Comparison of ENCODE assay signal across 28 cellular contexts in genomic region chr6:100845676-100846075, GRCh38.
"Had no signal": no experiment of that assay in that cellular context is flagged by ENCODE, and none has a peak within 500 bp of the region (broad histone marks: within the 10 kb centered on the region; RNA-seq: fewer than 3 reads in every experiment).

No MANE protein-coding gene starts in this region.

- H3K4me3 Mint-ChIP-seq: activated CD4-positive, alpha-beta memory T cell treated with anti-CD3 and anti-CD28 coated beads, Interleukin-2, amount 10 ng/mL, durations not matched to agents 7 days and 5 days; activated CD4-positive, alpha-beta T cell treated with anti-CD3 and anti-CD28 coated beads for 36 hours; activated CD4-positive, alpha-beta T cell treated with anti-CD3 and anti-CD28 coated beads, Interleukin-2, amount 10 ng/mL, durations not matched to agents 24 days and 14 days; activated naive CD4-positive, alpha-beta T cell treated with anti-CD3 and anti-CD28 coated beads, Interleukin-2, amount 10 ng/mL, durations not matched to agents 7 days and 5 days; activated naive CD8-positive, alpha-beta T cell treated with anti-CD3 and anti-CD28 coated beads, Interleukin-2, amount 10 ng/mL, durations not matched to agents 7 days and 5 days; activated T-cell treated with anti-CD3 and anti-CD28 coated beads, Interleukin-2, amount 50 U/mL, for 24 hours; activated T-cell treated with anti-CD3 and anti-CD28 coated beads, Interleukin-2, amount 50 U/mL, for 72 hours; endodermal cell; T-helper 17 cell; T-helper 2 cell treated with Interferon-gamma antibody and Interleukin-4, amounts not matched to agents 5 μg/mL and 100 μg/mL, for 36 hours had no signal

- H3K9me3 ChIP-seq: ascending aorta, colonic mucosa, heart left ventricle had no signal

- H3K9me3 Mint-ChIP-seq: activated CD4-positive, alpha-beta memory T cell treated with anti-CD3 and anti-CD28 coated beads, Interleukin-2, amount 10 ng/mL, durations not matched to agents 7 days and 5 days; activated CD4-positive, alpha-beta T cell treated with anti-CD3 and anti-CD28 coated beads, Interleukin-2, amount 10 ng/mL, durations not matched to agents 24 days and 14 days; activated naive CD4-positive, alpha-beta T cell treated with anti-CD3 and anti-CD28 coated beads, Interleukin-2, amount 10 ng/mL, durations not matched to agents 7 days and 5 days; activated naive CD4-positive, alpha-beta T cell treated with anti-CD3 and anti-CD28 coated beads, Interleukin-2, amount 50 U/mL, for 72 hours; activated naive CD8-positive, alpha-beta T cell treated with anti-CD3 and anti-CD28 coated beads, Interleukin-2, amount 10 ng/mL, durations not matched to agents 7 days and 5 days; endodermal cell; T-helper 2 cell treated with Interferon-gamma antibody and Interleukin-4, amounts not matched to agents 5 μg/mL and 100 μg/mL, for 36 hours had no signal

- ATAC-seq: activated CD4-positive, alpha-beta T cell treated with anti-CD3 and anti-CD28 coated beads for 36 hours; activated naive CD4-positive, alpha-beta T cell treated with anti-CD3 and anti-CD28 coated beads, Interleukin-2, amount 50 U/mL, for 72 hours; activated T-cell treated with anti-CD3 and anti-CD28 coated beads, Interleukin-2, amount 50 U/mL, for 72 hours; esophagus mucosa; heart left ventricle; T-helper 17 cell had no signal

- H3K4me1 ChIP-seq: ascending aorta, colonic mucosa had no signal

- H3K4me1 Mint-ChIP-seq: activated naive CD4-positive, alpha-beta T cell treated with anti-CD3 and anti-CD28 coated beads, Interleukin-2, amount 10 ng/mL, durations not matched to agents 7 days and 5 days had no signal

- H3K4me3 ChIP-seq: ascending aorta, colonic mucosa, heart left ventricle had no signal

- H3K27me3 Mint-ChIP-seq: activated CD4-positive, alpha-beta memory T cell treated with anti-CD3 and anti-CD28 coated beads, Interleukin-2, amount 10 ng/mL, durations not matched to agents 7 days and 5 days; activated CD4-positive, alpha-beta T cell treated with anti-CD3 and anti-CD28 coated beads for 36 hours; activated CD4-positive, alpha-beta T cell treated with anti-CD3 and anti-CD28 coated beads, Interleukin-2, amount 10 ng/mL, durations not matched to agents 24 days and 14 days; activated naive CD4-positive, alpha-beta T cell treated with anti-CD3 and anti-CD28 coated beads, Interleukin-2, amount 10 ng/mL, durations not matched to agents 7 days and 5 days; activated naive CD8-positive, alpha-beta T cell treated with anti-CD3 and anti-CD28 coated beads, Interleukin-2, amount 10 ng/mL, durations not matched to agents 7 days and 5 days; activated T-cell treated with anti-CD3 and anti-CD28 coated beads, Interleukin-2, amount 50 U/mL, for 24 hours; T-helper 17 cell had no signal

- H3K27ac Mint-ChIP-seq: activated CD4-positive, alpha-beta memory T cell treated with anti-CD3 and anti-CD28 coated beads, Interleukin-2, amount 10 ng/mL, durations not matched to agents 7 days and 5 days; activated CD4-positive, alpha-beta T cell treated with anti-CD3 and anti-CD28 coated beads for 36 hours; activated naive CD4-positive, alpha-beta T cell treated with anti-CD3 and anti-CD28 coated beads, Interleukin-2, amount 10 ng/mL, durations not matched to agents 7 days and 5 days; activated naive CD4-positive, alpha-beta T cell treated with anti-CD3 and anti-CD28 coated beads, Interleukin-2, amount 50 U/mL, for 72 hours; activated naive CD8-positive, alpha-beta T cell treated with anti-CD3 and anti-CD28 coated beads, Interleukin-2, amount 10 ng/mL, durations not matched to agents 7 days and 5 days; activated T-cell treated with anti-CD3 and anti-CD28 coated beads, Interleukin-2, amount 50 U/mL, for 24 hours; activated T-cell treated with anti-CD3 and anti-CD28 coated beads, Interleukin-2, amount 50 U/mL, for 72 hours; endodermal cell; T-helper 17 cell; T-helper 2 cell treated with Interferon-gamma antibody and Interleukin-4, amounts not matched to agents 5 μg/mL and 100 μg/mL, for 36 hours had no signal

- DNase-seq: activated CD4-positive, alpha-beta memory T cell treated with anti-CD3 and anti-CD28 coated beads, Interleukin-2, amount 10 ng/mL, durations not matched to agents 7 days and 5 days; activated CD4-positive, alpha-beta T cell treated with anti-CD3 and anti-CD28 coated beads for 36 hours; activated CD4-positive, alpha-beta T cell treated with anti-CD3 and anti-CD28 coated beads, Interleukin-2, amount 10 ng/mL, durations not matched to agents 24 days and 14 days; activated CD4-positive, CD25-positive, alpha-beta regulatory T cell; activated CD4-positive, CD25-positive, alpha-beta regulatory T cell treated with anti-CD3 and anti-CD28 coated beads, Interleukin-2, amount 50 U/mL, for 72 hours; activated CD8-positive, alpha-beta memory T cell treated with anti-CD3 and anti-CD28 coated beads, Interleukin-2, amount 50 U/mL, for 48 hours; activated gamma-delta T cell; activated naive CD4-positive, alpha-beta T cell; activated naive CD4-positive, alpha-beta T cell treated with anti-CD3 and anti-CD28 coated beads, Interleukin-2, amount 10 ng/mL, durations not matched to agents 7 days and 5 days; activated naive CD8-positive, alpha-beta T cell treated with anti-CD3 and anti-CD28 coated beads, Interleukin-2, amount 10 ng/mL, durations not matched to agents 7 days and 5 days; activated T-cell treated with anti-CD3 and anti-CD28 coated beads for 4 hours; activated T-cell treated with anti-CD3 and anti-CD28 coated beads, Interleukin-2, amount 50 U/mL, for 24 hours; activated T-cell treated with anti-CD3 and anti-CD28 coated beads, Interleukin-2, amount 50 U/mL, for 72 hours; brain microvascular endothelial cell; caudate nucleus; colonic mucosa; effector CD8-positive, alpha-beta T cell; endodermal cell; foreskin fibroblast; glutamatergic neuron; heart left ventricle; T-helper 1 cell; T-helper 17 cell; T1000 had no signal

- H3K27me3 ChIP-seq: ascending aorta, brain microvascular endothelial cell, colonic mucosa, heart left ventricle had no signal

- H3K36me3 ChIP-seq: ascending aorta, colonic mucosa had no signal

- H3K27ac ChIP-seq: ascending aorta, brain microvascular endothelial cell, colonic mucosa, heart left ventricle had no signal
